In genomic region chr7:105745681-105746330, GRCh38 we compare ENCODE assay signal across 9 cellular contexts.
"Had no signal": no experiment of that assay in that cellular context is flagged by ENCODE, and none has a peak within 500 bp of the region (broad histone marks: within the 10 kb centered on the region; RNA-seq: fewer than 3 reads in every experiment).

No MANE protein-coding gene starts in this region.

- H3K4me1 ChIP-seq: ascending aorta had no signal

- H3K27ac ChIP-seq: ascending aorta, gastroesophageal sphincter, heart right ventricle, parathyroid adenoma had no signal

- H3K4me3 Mint-ChIP-seq: activated naive CD4-positive, alpha-beta T cell treated with anti-CD3 and anti-CD28 coated beads, Interleukin-2, amount 10 ng/mL, durations not matched to agents 7 days and 5 days; naive thymus-derived CD4-positive, alpha-beta T cell had no signal

- H3K9me3 Mint-ChIP-seq: activated naive CD4-positive, alpha-beta T cell treated with anti-CD3 and anti-CD28 coated beads, Interleukin-2, amount 10 ng/mL, durations not matched to agents 7 days and 5 days had no signal

- H3K36me3 Mint-ChIP-seq: activated naive CD4-positive, alpha-beta T cell treated with anti-CD3 and anti-CD28 coated beads, Interleukin-2, amount 10 ng/mL, durations not matched to agents 7 days and 5 days had no signal

- ATAC-seq: gastroesophageal sphincter; left cardiac atrium; naive thymus-derived CD4-positive, alpha-beta T cell had no signal

- H2AFZ ChIP-seq: parathyroid adenoma had no signal

- H3K4me3 ChIP-seq: ascending aorta, gastroesophageal sphincter, heart right ventricle had no signal

- H3K27ac Mint-ChIP-seq: activated naive CD4-positive, alpha-beta T cell treated with anti-CD3 and anti-CD28 coated beads, Interleukin-2, amount 10 ng/mL, durations not matched to agents 7 days and 5 days had no signal

- H3K36me3 ChIP-seq: ascending aorta had no signal

- DNase-seq: activated naive CD4-positive, alpha-beta T cell treated with anti-CD3 and anti-CD28 coated beads, Interleukin-2, amount 10 ng/mL, durations not matched to agents 7 days and 5 days; activated T-cell treated with anti-CD3 and anti-CD28 coated beads for 4 hours; heart right ventricle; left cardiac atrium; naive thymus-derived CD4-positive, alpha-beta T cell; stimulated activated CD4-positive, alpha-beta T cell treated with anti-CD3 and anti-CD28 coated beads, Interleukin-1b, Interleukin-23, amount 100 ng/mL, for 48 hours had no signal

- H3K9me3 ChIP-seq: ascending aorta, gastroesophageal sphincter, heart right ventricle had no signal

- H3K27me3 ChIP-seq: ascending aorta, gastroesophageal sphincter, heart right ventricle had no signal
